In genomic region chr15:59994855-59995557, GRCh38 we compare ENCODE assay signal across 18 cellular contexts. TPM values are rescaled to one million over a fixed set of nuclear protein-coding genes. Genes with fewer than 3 reads are reported as not detected.
A peak's percentile ranks its signal among the peaks of the same experiment; 100 is the strongest.
DNase-seq lines count a peak whose midpoint lies in the region; ATAC-seq, FAIRE-seq and TF ChIP-seq lines count a peak whose summit lies in the region.
"Had no signal": no experiment of that assay in that cellular context is flagged by ENCODE, and none has a peak within 500 bp of the region (broad histone marks: within the 10 kb centered on the region; RNA-seq: fewer than 3 reads in every experiment).

No MANE protein-coding gene starts in this region.

- H3K4me2 ChIP-seq in GM23338: peak overlapping the region; percentile 94
- H3K4me2 ChIP-seq in K562 (ENCODE audit: insufficient read depth, low read length): no peak overlapping the region

- no peaks in the 10 kb centered on the region for H3K9me3 ChIP-seq in K562 (replicated peaks; ENCODE audit: control insufficient read depth, insufficient read depth, low read depth, low read length)
- H3K9me3 ChIP-seq: body of pancreas, heart right ventricle, MG63, psoas muscle, vagina had no signal

- TF ChIP-seq CTCF in GM23338 (conservative IDR thresholded peaks at IDR 0.05; ENCODE audit: low read depth in 2 of 2): no peak
- TF ChIP-seq CTCF in K562 (IDR thresholded peaks at IDR 0.05 in 2 of 3, conservative IDR thresholded peaks at IDR 0.05 in 1 of 3; ENCODE audit: insufficient read depth in 2 of 3, low read depth in 1 of 3, low read length in 3 of 3): no peak
- no peak for TF ChIP-seq CTCF in neural crest cell (conservative IDR thresholded peaks at IDR 0.05)
- no peak for TF ChIP-seq CTCF in chondrocyte (IDR thresholded peaks at IDR 0.05)

- H3K4me1 ChIP-seq in GM23338 (ENCODE audit: insufficient read depth) (peaks cover 49% of the 10 kb centered on the region), K562 (replicated peaks in 1 of 2; ENCODE audit: control insufficient read depth in 2 of 2, insufficient read depth in 2 of 2, low read length in 2 of 2) (peaks cover 0 to 6% of the 10 kb centered on the region in 2 experiments; a peak in 1 of 5 replicates)

- no peak for TF ChIP-seq POLR2A in K562 (conservative IDR thresholded peaks at IDR 0.05)

- peaks cover 36% of the 10 kb centered on the region for H3K4me1 Mint-ChIP-seq in activated CD4-positive, alpha-beta T cell treated with anti-CD3 and anti-CD28 coated beads, Interleukin-2, amount 10 ng/mL, durations not matched to agents 24 days and 14 days
- H3K4me1 Mint-ChIP-seq in GM23338 (peaks cover 49% of the 10 kb centered on the region), neural crest cell (peaks cover 59% of the 10 kb centered on the region), chondrocyte (ENCODE audit: low read depth) (no peaks in the 10 kb centered on the region)

- H3K27me3 ChIP-seq in GM23338 (ENCODE audit: insufficient read depth) (peaks cover 33% of the 10 kb centered on the region), K562 (ENCODE audit: control insufficient read depth in 2 of 2, insufficient read depth in 2 of 2, low read length in 2 of 2) (peaks cover 31 to 62% of the 10 kb centered on the region in 2 experiments)

- H3K9me1 ChIP-seq in K562 (ENCODE audit: control insufficient read depth, insufficient read depth, low read length): no peaks in the 10 kb centered on the region

- intact Hi-C loops in activated CD4-positive, alpha-beta T cell treated with anti-CD3 and anti-CD28 coated beads, Interleukin-2, amount 10 ng/mL, durations not matched to agents 24 days and 14 days (cut with micrococcal nuclease): loop anchor here (5.0 kb wide), 1 partner anchor 332 kb away; no protein-coding TSS in a partner anchor
- intact Hi-C loops in K562 (cut with micrococcal nuclease): no loop called here

- no TSS peak for BruUV-seq in K562 (replicated peaks; lab: Mats Ljungman, UMichigan)

- peak overlapping the region; percentile 82 for H3K4me3 ChIP-seq in GM23338
- no peak overlapping the region for H3K4me3 ChIP-seq in K562
- H3K4me3 ChIP-seq: body of pancreas, GM12878, heart right ventricle, MG63, psoas muscle, vagina had no signal

- peaks cover 91% of the 10 kb centered on the region for H3K27me3 Mint-ChIP-seq in activated CD4-positive, alpha-beta T cell treated with anti-CD3 and anti-CD28 coated beads, Interleukin-2, amount 10 ng/mL, durations not matched to agents 24 days and 14 days
- H3K27me3 Mint-ChIP-seq in GM23338 (ENCODE audit: insufficient read depth, low read depth, poor library complexity): peaks cover 47% of the 10 kb centered on the region
- H3K27me3 Mint-ChIP-seq in neural crest cell (ENCODE audit: low read depth): peaks cover 99% of the 10 kb centered on the region
- peaks cover 88% of the 10 kb centered on the region for H3K27me3 Mint-ChIP-seq in chondrocyte (ENCODE audit: low read depth)

- FAIRE-seq in K562 (lab: Jason Lieb, UNC): no peak
- FAIRE-seq: GM12878 had no signal

- CTCF ChIA-PET in K562 (lab: Yijun Ruan, JAX; ENCODE audit: low intra/inter-chr PET ratio): no interaction called here

- in situ Hi-C loops in K562 (cut with MboI): no loop called here

- peak; percentile 65 for DNase-seq in activated CD4-positive, alpha-beta T cell treated with anti-CD3 and anti-CD28 coated beads, Interleukin-2, amount 10 ng/mL, durations not matched to agents 24 days and 14 days
- no peak for DNase-seq in activated CD4-positive, alpha-beta T cell treated with anti-CD3 and anti-CD28 coated beads, Interleukin-2, amount 50 U/mL, for 48 hours
- DNase-seq in GM23338 (ENCODE audit: low spot score) (peak; percentile 87), K562 (ENCODE audit: extremely low read depth in 1 of 4, low spot score in 3 of 4) (no peak), neural crest cell (ENCODE audit: low read depth, low spot score) (no peak), iPS-NIHi11 (ENCODE audit: low spot score) (no peak), chondrocyte (ENCODE audit: low spot score) (no peak)
- DNase-seq: ACHN, body of pancreas, heart right ventricle, mammary epithelial cell, MG63, NCI-H2107, OCI-M1, psoas muscle had no signal

- no peak for TF ChIP-seq RAD21 in K562 (CRISPR knock-in tag; conservative IDR thresholded peaks at IDR 0.05 in 1 of 2, IDR thresholded peaks at IDR 0.05 in 1 of 2)

- H3K36me3 ChIP-seq in GM23338 (ENCODE audit: insufficient read depth) (no peaks in the 10 kb centered on the region), K562 (ENCODE audit: control insufficient read depth, insufficient read depth, low read length) (no peaks in the 10 kb centered on the region)
- H3K36me3 ChIP-seq: heart right ventricle, MG63, vagina had no signal

- peaks cover under 1% of the 10 kb centered on the region for H3K9me3 Mint-ChIP-seq in activated CD4-positive, alpha-beta T cell treated with anti-CD3 and anti-CD28 coated beads, Interleukin-2, amount 10 ng/mL, durations not matched to agents 24 days and 14 days
- no peaks in the 10 kb centered on the region for H3K9me3 Mint-ChIP-seq in GM23338
- H3K9me3 Mint-ChIP-seq in neural crest cell: no peaks in the 10 kb centered on the region
- H3K9me3 Mint-ChIP-seq in chondrocyte (ENCODE audit: low read depth): no peaks in the 10 kb centered on the region

- peak overlapping the region; percentile 85 for H3K4me3 Mint-ChIP-seq in activated CD4-positive, alpha-beta T cell treated with anti-CD3 and anti-CD28 coated beads, Interleukin-2, amount 10 ng/mL, durations not matched to agents 24 days and 14 days
- peak overlapping the region; percentile 79 for H3K4me3 Mint-ChIP-seq in GM23338
- H3K4me3 Mint-ChIP-seq in neural crest cell: peak overlapping the region; percentile 14
- H3K4me3 Mint-ChIP-seq in chondrocyte (ENCODE audit: unreplicated experiment): no peak overlapping the region

- peaks cover 16% of the 10 kb centered on the region for H3F3A ChIP-seq in GM23338 (replicated peaks; ENCODE audit: low read depth)

- ATAC-seq in GM23338 (peak; percentile 18), K562 (no peak), GM18519 (IDR thresholded peaks at IDR 0.05; ENCODE audit: low FRiP score, unreplicated experiment) (no peak)
- ATAC-seq: body of pancreas, GM12878, heart right ventricle, psoas muscle had no signal

- no peak for TF ChIP-seq EP300 in K562 (IDR thresholded peaks at IDR 0.05; ENCODE audit: low read length)

- peak overlapping the region; percentile 7 for H3K27ac Mint-ChIP-seq in activated CD4-positive, alpha-beta T cell treated with anti-CD3 and anti-CD28 coated beads, Interleukin-2, amount 10 ng/mL, durations not matched to agents 24 days and 14 days
- no peak overlapping the region; the same call in 1 of the 2 replicates for H3K27ac Mint-ChIP-seq in GM23338
- no peak overlapping the region for H3K27ac Mint-ChIP-seq in neural crest cell (ENCODE audit: unreplicated experiment)
- no peak overlapping the region for H3K27ac Mint-ChIP-seq in chondrocyte (ENCODE audit: unreplicated experiment)

- H3K9ac ChIP-seq in K562 (ENCODE audit: insufficient read depth in 1 of 2, low read depth in 2 of 2, low read length in 2 of 2): no peak overlapping the region

- no peaks in the 10 kb centered on the region for H3K9me2 ChIP-seq in GM23338 (ENCODE audit: insufficient read depth)

- H2AFZ ChIP-seq in GM23338: no peak overlapping the region
- no peak overlapping the region for H2AFZ ChIP-seq in K562 (ENCODE audit: low read depth, low read length)

- H3K79me2 ChIP-seq in GM23338 (replicated peaks; ENCODE audit: insufficient read depth): no peaks in the 10 kb centered on the region
- H3K79me2 ChIP-seq in K562 (ENCODE audit: control insufficient read depth, insufficient read depth, low read length): no peaks in the 10 kb centered on the region

- H4K20me1 ChIP-seq in GM23338 (replicated peaks; ENCODE audit: insufficient read depth) (no peaks in the 10 kb centered on the region), K562 (replicated peaks; ENCODE audit: control insufficient read depth, insufficient read depth, low read length) (no peaks in the 10 kb centered on the region)

- POLR2A ChIA-PET in K562 (lab: Yijun Ruan, JAX): interaction anchor here (0.6 kb wide), 1 partner anchor 71 kb away, joined by 4 read pairs; no protein-coding TSS in a partner anchor

- WGBS in K562 (ENCODE audit: insufficient coverage, low coverage, missing lambda C conversion rate): 4% methylated on average over 34 of the region's 43 CpGs

- peaks cover under 1% of the 10 kb centered on the region for H3K36me3 Mint-ChIP-seq in activated CD4-positive, alpha-beta T cell treated with anti-CD3 and anti-CD28 coated beads, Interleukin-2, amount 10 ng/mL, durations not matched to agents 24 days and 14 days (ENCODE audit: low read depth)
- no peaks in the 10 kb centered on the region for H3K36me3 Mint-ChIP-seq in GM23338 (ENCODE audit: low read depth)
- no peaks in the 10 kb centered on the region for H3K36me3 Mint-ChIP-seq in neural crest cell (ENCODE audit: low read depth)
- no peaks in the 10 kb centered on the region for H3K36me3 Mint-ChIP-seq in chondrocyte (ENCODE audit: low read depth)

- H3K27ac ChIP-seq in GM23338 (ENCODE audit: low read depth) (peak overlapping the region; percentile 82), K562 (ENCODE audit: extremely low read depth, low read depth, low read length) (no peak overlapping the region)
- H3K27ac ChIP-seq: body of pancreas, heart right ventricle, psoas muscle, vagina had no signal

TF ChIP-seq in K562, 482 proteins besides CTCF, POLR2A, EP300 and RAD21 (continues in another document):
- no peak for TF ChIP-seq ILK (tag; IDR thresholded peaks at IDR 0.05; ENCODE audit: borderline replicate concordance, low read depth)

RNA-seq across cellular contexts. Expression of gene FOXB1, which starts 9.1 kb away (rescaled TPM):
- 0.54 and 0.68 TPM in 2 replicates for total RNA-seq in activated CD4-positive, alpha-beta T cell treated with anti-CD3 and anti-CD28 coated beads, Interleukin-2, amount 10 ng/mL, durations not matched to agents 24 days and 14 days
- total RNA-seq in GM23338 (2014; rRNA removed; shearing (Covaris generic)): 3.1 and 4.7 TPM in 2 replicates
- polyA plus RNA-seq in GM23338 (2016; fragmentation: Nextera tagmentation; extraction: Ambion mirVana) (5.4 and 6.7 TPM in 2 replicates), K562 (2011; rRNA removed) (not detected in 2 replicates), K562 (2014; fragmentation: Illumina TruSeq; extraction: Trizol) (not detected in 2 replicates), K562 (2014; fragmentation: Nextera tagmentation; extraction: Ambion mirVana) (not detected), K562 (2014; rRNA removed) (not detected in 2 replicates)
- not detected in 2 replicates for total RNA-seq in K562 (2011; cell fraction: chromatin; rRNA removed; ENCODE audit: low replicate concordance)
- not detected in 2 replicates for total RNA-seq in K562 (2011; cell fraction: nucleolus; rRNA removed)
- not detected in 2 replicates for total RNA-seq in K562 (2011; cell fraction: nucleoplasm; rRNA removed)
- total RNA-seq in K562 (2014; rRNA removed) (not detected in 2 replicates), K562 (2014; rRNA removed; fragmentation: Illumina TruSeq; extraction: Trizol) (not detected in 2 replicates), K562 (2015; rRNA removed; fragmentation: Illumina TruSeq; extraction: Trizol) (not detected in 2 replicates), K562 (2021) (not detected in 2 replicates), neural crest cell (5.9 and 6.1 TPM in 2 replicates), chondrocyte (not detected in 3 replicates)
- polyA plus RNA-seq in K562 (2011; cell fraction: cytosol; rRNA removed): not detected in 2 replicates
- polyA plus RNA-seq in K562 (2011; cell fraction: nucleus; rRNA removed): not detected in 2 replicates
- polyA plus RNA-seq in K562 (2012): not detected in 2 replicates
- not detected in 2 replicates for polyA minus RNA-seq in K562 (2011; rRNA and poly(A)+ RNA removed)
- polyA minus RNA-seq in K562 (2011; cell fraction: cytosol; rRNA and poly(A)+ RNA removed): not detected in 2 replicates
- polyA minus RNA-seq in K562 (2011; cell fraction: nucleus; rRNA and poly(A)+ RNA removed): not detected in 2 replicates
- total RNA-seq: body of pancreas, GM12878, heart right ventricle, mammary epithelial cell, psoas muscle, vagina had no signal
- polyA plus RNA-seq: GM12878, heart right ventricle, mammary epithelial cell, psoas muscle had no signal

Comparison
In these comparisons a context has a peak if more than half of its experiments do, and no peak if none do; other contexts are left out.
1. DNase-seq: peak in activated CD4-positive, alpha-beta T cell treated with anti-CD3 and anti-CD28 coated beads, Interleukin-2, amount 10 ng/mL, durations not matched to agents 24 days and 14 days (single experiment) and GM23338 (single experiment); none in activated CD4-positive, alpha-beta T cell treated with anti-CD3 and anti-CD28 coated beads, Interleukin-2, amount 50 U/mL, for 48 hours (0 of 2), K562 (0 of 4), neural crest cell (single experiment), iPS-NIHi11 (single experiment) and chondrocyte (single experiment).